8 cellular contexts compared by ENCODE assay signal in genomic region chr15:90901799-90902655, GRCh38. TPM values are rescaled to one million over a fixed set of nuclear protein-coding genes. Genes with fewer than 3 reads are reported as not detected.
A peak's percentile ranks its signal among the peaks of the same experiment; 100 is the strongest.
DNase-seq lines count a peak whose midpoint lies in the region; ATAC-seq and TF ChIP-seq lines count a peak whose summit lies in the region.

No MANE protein-coding gene starts in this region.

- no peaks in the 10 kb centered on the region for H3K27me3 Mint-ChIP-seq in chondrocyte (ENCODE audit: low read depth)

- H3K9me3 Mint-ChIP-seq in chondrocyte (ENCODE audit: low read depth): no peaks in the 10 kb centered on the region

- H3K27ac Mint-ChIP-seq in chondrocyte (ENCODE audit: unreplicated experiment): peak overlapping the region; percentile 93

- peak overlapping the region; percentile 79 for H3K4me3 Mint-ChIP-seq in chondrocyte (ENCODE audit: unreplicated experiment)

- peaks cover 20% of the 10 kb centered on the region for H3K4me1 Mint-ChIP-seq in chondrocyte (ENCODE audit: low read depth)

- ATAC-seq in GM18867 (IDR thresholded peaks at IDR 0.05; ENCODE audit: unreplicated experiment) (peak; percentile 74), HG03095 (IDR thresholded peaks at IDR 0.05; ENCODE audit: unreplicated experiment) (peak; percentile 64)

- peaks cover 14% of the 10 kb centered on the region for H3K36me3 Mint-ChIP-seq in chondrocyte (ENCODE audit: low read depth)

- peak overlapping the region; percentile 96 for H3K27ac ChIP-seq in layer of hippocampus (ENCODE audit: low read depth, low read length)

- H3K27me3 ChIP-seq in layer of hippocampus (ENCODE audit: control insufficient read depth, insufficient read depth, low read length): no peaks in the 10 kb centered on the region

- DNase-seq in AG09319 (ENCODE audit: extremely low read depth, low read depth) (peak; percentile 47), NCI-H2196 treated with DMSO at 0.1 percent for 48 hours (lab: John Stamatoyannopoulos, UW; ENCODE audit: unreplicated experiment) (peak; percentile 22), chondrocyte (ENCODE audit: low spot score) (no peak)
- peak; percentile 51 for DNase-seq in activated CD4-positive, alpha-beta T cell treated with anti-CD3 and anti-CD28 coated beads for 1 hour
- peak; percentile 48 to 61 for DNase-seq in stimulated activated CD4-positive, alpha-beta T cell treated with anti-CD3 and anti-CD28 coated beads, Interleukin-1b, Interleukin-23, amount 100 ng/mL, for 4 hours (ENCODE audit: low read depth in 2 of 2)

- TF ChIP-seq CTCF in AG09319 (IDR thresholded peaks at IDR 0.05; ENCODE audit: low read depth, low read length): peak; percentile 88
- TF ChIP-seq CTCF in chondrocyte (IDR thresholded peaks at IDR 0.05): peak; percentile 89

RNA-seq across cellular contexts. Expression of gene MAN2A2, which starts 1.1 kb away (rescaled TPM):
- 49.4 to 57.0 TPM (median 51.4 TPM) in 3 replicates for total RNA-seq in chondrocyte

RNA-seq across cellular contexts. Expression of gene FES, which starts 17.7 kb away (rescaled TPM):
- 2.4 to 2.7 TPM (median 2.4 TPM) in 3 replicates for total RNA-seq in chondrocyte

RNA-seq across cellular contexts. Expression of gene HDDC3, which starts 30.3 kb away (rescaled TPM):
- total RNA-seq in chondrocyte: 10.5 to 12.2 TPM (median 10.8 TPM) in 3 replicates

RNA-seq across cellular contexts. Expression of gene UNC45A, which starts 33.1 kb away (rescaled TPM):
- total RNA-seq in chondrocyte: 70.9 to 85.7 TPM (median 73.2 TPM) in 3 replicates

RNA-seq across cellular contexts. Expression of gene FURIN, which starts 33.6 kb away (rescaled TPM):
- 66.2 to 118 TPM (median 71.1 TPM) in 3 replicates for total RNA-seq in chondrocyte
